In genomic region chr4:39452153-39452859, GRCh38 we compare ENCODE assay signal across 19 cellular contexts. TPM values are rescaled to one million over a fixed set of nuclear protein-coding genes. Genes with fewer than 3 reads are reported as not detected.
DNase-seq lines count a peak whose midpoint lies in the region; ATAC-seq, FAIRE-seq and TF ChIP-seq lines count a peak whose summit lies in the region.
"Had no signal": no experiment of that assay in that cellular context is flagged by ENCODE, and none has a peak within 500 bp of the region (broad histone marks: within the 10 kb centered on the region; RNA-seq: fewer than 3 reads in every experiment).

No MANE protein-coding gene starts in this region.

- H3K9me2 ChIP-seq in Loucy (replicated peaks; ENCODE audit: low read depth, low read length), result no peaks in the 10 kb centered on the region

- H3K4me1 ChIP-seq in Loucy (ENCODE audit: insufficient read depth, low read length, poor library complexity, severe bottlenecking) (peaks cover 21% of the 10 kb centered on the region), H1 (replicated peaks in 1 of 4; ENCODE audit: control insufficient read depth in 3 of 4, insufficient read depth in 4 of 4, low read length in 3 of 4) (peaks cover 0 to 5% (median 2%) of the 10 kb centered on the region in 4 experiments; a peak in 2 of 7 replicates)

- no peak overlapping the region for H2BK20ac ChIP-seq in H1 (ENCODE audit: low read length)

- no peak overlapping the region for H3K27ac ChIP-seq in H1 (ENCODE audit: low read depth, low read length)
- H3K27ac ChIP-seq: gastroesophageal sphincter, parathyroid adenoma, thoracic aorta had no signal

- H3K4me3 ChIP-seq in Loucy (ENCODE audit: low read length, poor library complexity, severe bottlenecking) (no peak overlapping the region), H1 (ENCODE audit: extremely low read depth in 1 of 4, insufficient read depth in 2 of 4, low read depth in 3 of 4, low read length in 4 of 4) (no peak overlapping the region)
- H3K4me3 ChIP-seq: gastroesophageal sphincter, HAP-1, thoracic aorta had no signal

- no peak overlapping the region for H2BK5ac ChIP-seq in H1 (ENCODE audit: low read depth, low read length)

- H3K27me3 Mint-ChIP-seq in stimulated activated naive CD8-positive, alpha-beta T cell treated with anti-CD3 and anti-CD28 coated beads, Interleukin-15, Interleukin-2, amounts not matched to agents 100 ng/mL and 50 ng/mL, for 24 hours, result no peaks in the 10 kb centered on the region
- H3K27me3 Mint-ChIP-seq: activated B cell treated with CpG ODN at 0.5 μM for 24 hours, T-cell had no signal

- no peaks in the 10 kb centered on the region for H3K9me3 Mint-ChIP-seq in stimulated activated naive CD8-positive, alpha-beta T cell treated with anti-CD3 and anti-CD28 coated beads, Interleukin-15, Interleukin-2, amounts not matched to agents 100 ng/mL and 50 ng/mL, for 24 hours
- H3K9me3 Mint-ChIP-seq: activated B cell treated with CpG ODN at 0.5 μM for 24 hours; dendritic cell treated with granulocyte-macrophage colony-stimulating factor and Interleukin-4, amounts not matched to agents 40 ng/mL and 50 ng/mL, for 4 days; T-cell had no signal

- no peak overlapping the region for H3K4ac ChIP-seq in H1 (replicated peaks; ENCODE audit: insufficient read length, low read depth, low read length)

- H3F3A ChIP-seq in Loucy (ENCODE audit: low read depth), result peaks cover 4% of the 10 kb centered on the region; the same call in 1 of the 2 replicates

- no peak overlapping the region for H3K4me3 Mint-ChIP-seq in stimulated activated naive CD8-positive, alpha-beta T cell treated with anti-CD3 and anti-CD28 coated beads, Interleukin-15, Interleukin-2, amounts not matched to agents 100 ng/mL and 50 ng/mL, for 24 hours
- H3K4me3 Mint-ChIP-seq: activated B cell treated with CpG ODN at 0.5 μM for 24 hours; dendritic cell treated with granulocyte-macrophage colony-stimulating factor and Interleukin-4, amounts not matched to agents 40 ng/mL and 50 ng/mL, for 4 days; T-cell had no signal

- peak overlapping the region; percentile 63 for H3K27ac Mint-ChIP-seq in stimulated activated naive CD8-positive, alpha-beta T cell treated with anti-CD3 and anti-CD28 coated beads, Interleukin-15, Interleukin-2, amounts not matched to agents 100 ng/mL and 50 ng/mL, for 24 hours
- H3K27ac Mint-ChIP-seq: activated B cell treated with CpG ODN at 0.5 μM for 24 hours; dendritic cell treated with granulocyte-macrophage colony-stimulating factor and Interleukin-4, amounts not matched to agents 40 ng/mL and 50 ng/mL, for 4 days; T-cell had no signal

- H3K4me1 Mint-ChIP-seq in stimulated activated naive CD8-positive, alpha-beta T cell treated with anti-CD3 and anti-CD28 coated beads, Interleukin-15, Interleukin-2, amounts not matched to agents 100 ng/mL and 50 ng/mL, for 24 hours (ENCODE audit: low read depth), result peaks cover 62% of the 10 kb centered on the region

- no peak overlapping the region for H2BK12ac ChIP-seq in H1 (ENCODE audit: low read depth, low read length)

- H4K91ac ChIP-seq in H1 (replicated peaks; ENCODE audit: insufficient read length, low read length), result no peak overlapping the region

- no peaks in the 10 kb centered on the region for H3K9me3 ChIP-seq in Loucy (ENCODE audit: insufficient read depth, low read depth, low read length)
- H3K9me3 ChIP-seq in H1 (ENCODE audit: insufficient read depth in 2 of 2, low read depth in 1 of 2, low read length in 1 of 2), result no peaks in the 10 kb centered on the region
- H3K9me3 ChIP-seq: gastroesophageal sphincter, HAP-1, thoracic aorta had no signal

- H3K56ac ChIP-seq in H1 (replicated peaks; ENCODE audit: insufficient read length, low read depth, low read length), result no peak overlapping the region

- H3K27me3 ChIP-seq in Loucy (ENCODE audit: insufficient read depth, low read length, poor library complexity, severe bottlenecking), result no peaks in the 10 kb centered on the region
- H3K27me3 ChIP-seq in H1 (replicated peaks in 1 of 4; ENCODE audit: control insufficient read depth in 3 of 4, extremely low read depth in 1 of 4, insufficient read depth in 3 of 4, low read length in 3 of 4), result no peaks in the 10 kb centered on the region
- H3K27me3 ChIP-seq: gastroesophageal sphincter had no signal

- no peak for DNase-seq in stimulated activated naive CD8-positive, alpha-beta T cell treated with anti-CD3 and anti-CD28 coated beads, Interleukin-15, Interleukin-2, amounts not matched to agents 100 U/mL and 50 U/mL, for 24 hours
- no peak for DNase-seq in H1 (ENCODE audit: low read depth in 1 of 2, low spot score in 2 of 2)
- DNase-seq in mesenteric fat pad (ENCODE audit: low spot score), result no peak
- DNase-seq in NCI-H187 treated with DMSO at 0.1 percent for 48 hours (lab: John Stamatoyannopoulos, UW), result no peak
- DNase-seq: activated B cell treated with CpG ODN at 0.5 μM for 24 hours; erythroblast; left ventricle myocardium superior; NCI-H1436; stimulated activated CD4-positive, alpha-beta T cell treated with anti-CD3 and anti-CD28 coated beads, Interleukin-4, amount 100 ng/mL, for 1 hour; T-cell had no signal

- 88% methylated on average over 6 of the region's 6 CpGs; no CpG with 5 or more reads in 1 of the 2 experiments for WGBS in H1 (ENCODE audit: extremely low coverage in 1 of 2, insufficient coverage in 1 of 2, insufficient read length in 1 of 2, insufficient replicate concordance in 2 of 2, low coverage in 1 of 2, low lambda C conversion rate in 2 of 2, missing lambda C conversion rate in 1 of 2), 2 experiments

- peaks cover 60% of the 10 kb centered on the region for H3K36me3 ChIP-seq in Loucy (ENCODE audit: insufficient read depth, low read length)
- peaks cover 29 to 72% (median 52%) of the 10 kb centered on the region in 4 experiments for H3K36me3 ChIP-seq in H1 (ENCODE audit: control insufficient read depth in 2 of 4, insufficient read depth in 4 of 4, low read length in 3 of 4)

- H3K79me2 ChIP-seq in Loucy (ENCODE audit: insufficient read depth, low read length) (peaks cover 49% of the 10 kb centered on the region), H1 (ENCODE audit: control insufficient read depth in 1 of 2, insufficient read depth in 2 of 2, low read length in 2 of 2) (peaks cover 0 to 20% of the 10 kb centered on the region in 2 experiments; a peak in 2 of 4 replicates)

- H3K23me2 ChIP-seq in H1 (ENCODE audit: low read depth, low read length), result peaks cover 1% of the 10 kb centered on the region; the same call in 1 of the 2 replicates

- no peaks in the 10 kb centered on the region; the same call in 1 of the 2 replicates for H3K79me1 ChIP-seq in H1 (ENCODE audit: low read depth, low read length)

- H2BK120ac ChIP-seq in H1 (replicated peaks; ENCODE audit: low read depth, low read length), result no peak overlapping the region

- H3K9ac ChIP-seq in Loucy (ENCODE audit: low read depth, low read length, poor library complexity, severe bottlenecking) (no peak overlapping the region), H1 (replicated peaks in 1 of 4; ENCODE audit: extremely low read depth in 1 of 4, low read depth in 3 of 4, low read length in 3 of 4) (no peak overlapping the region)
- H3K9ac ChIP-seq: parathyroid adenoma had no signal

- H4K5ac ChIP-seq in H1 (ENCODE audit: insufficient read length, low read depth, low read length), result no peak overlapping the region

- peaks cover 54% of the 10 kb centered on the region for H4K20me1 ChIP-seq in Loucy (ENCODE audit: insufficient read depth, low read length, poor library complexity, severe bottlenecking)
- H4K20me1 ChIP-seq in H1 (replicated peaks in 1 of 2; ENCODE audit: control insufficient read depth in 1 of 2, insufficient read depth in 2 of 2, low read length in 2 of 2), result peaks cover 8 to 11% of the 10 kb centered on the region in 2 experiments

- H3K4me2 ChIP-seq in Loucy (ENCODE audit: low read depth, low read length, poor library complexity, severe bottlenecking) (peak overlapping the region; percentile 11), H1 (ENCODE audit: insufficient read depth in 1 of 2, low read depth in 2 of 2, low read length in 2 of 2) (no peak overlapping the region)

- TF ChIP-seq POLR2A in H1 (IDR thresholded peaks at IDR 0.05; ENCODE audit: control extremely low read depth in 1 of 2, low read depth in 2 of 2, low read length in 2 of 2), result peak in 1 of 2 experiments; percentile 60; a peak in 2 of 3 replicates

- H3K18ac ChIP-seq in H1 (ENCODE audit: extremely low read depth, low read length), result no peak overlapping the region

- peaks cover 77% of the 10 kb centered on the region for H3K36me3 Mint-ChIP-seq in stimulated activated naive CD8-positive, alpha-beta T cell treated with anti-CD3 and anti-CD28 coated beads, Interleukin-15, Interleukin-2, amounts not matched to agents 100 ng/mL and 50 ng/mL, for 24 hours (ENCODE audit: low read depth)

- POLR2A ChIA-PET in H1 (lab: Charles Lee; ENCODE audit: partially characterized antibody), result interaction anchor here (0.6 to 5.4 kb wide), 16 partner anchors 9 to 519 kb away, joined by 3 to 49 read pairs (median 3); partner anchors contain the start of gene UGDH

- no peak for TF ChIP-seq EP300 in H1 (IDR thresholded peaks at IDR 0.05; ENCODE audit: borderline replicate concordance in 1 of 2, low read depth in 2 of 2, low read length in 2 of 2)

- H3K23ac ChIP-seq in H1 (ENCODE audit: insufficient read length), result no peak overlapping the region

- no peak for TF ChIP-seq RAD21 in H1 (IDR thresholded peaks at IDR 0.05 in 1 of 2, conservative IDR thresholded peaks at IDR 0.05 in 1 of 2; ENCODE audit: low read depth in 2 of 2, low read length in 2 of 2)

- ATAC-seq in stimulated activated naive CD8-positive, alpha-beta T cell treated with anti-CD3 and anti-CD28 coated beads, Interleukin-15, Interleukin-2, amounts not matched to agents 100 U/mL and 50 U/mL, for 24 hours, result no peak
- ATAC-seq in HG03521 (IDR thresholded peaks at IDR 0.05; ENCODE audit: unreplicated experiment), result no peak
- no peak for ATAC-seq in GM18861 (IDR thresholded peaks at IDR 0.05; ENCODE audit: unreplicated experiment)
- ATAC-seq: gastroesophageal sphincter, left ventricle myocardium superior, T-cell had no signal

- TF ChIP-seq CTCF in Loucy (conservative IDR thresholded peaks at IDR 0.05; ENCODE audit: low read length), result no peak
- TF ChIP-seq CTCF in H1 (IDR thresholded peaks at IDR 0.05; ENCODE audit: control extremely low read depth in 1 of 3, insufficient read depth in 1 of 3, low read depth in 1 of 3, low read length in 3 of 3), result no peak

- H2AFZ ChIP-seq in Loucy (ENCODE audit: low read length), result no peak overlapping the region
- H2AFZ ChIP-seq in H1 (ENCODE audit: low read length), result no peak overlapping the region
- H2AFZ ChIP-seq: parathyroid adenoma had no signal

- no peak overlapping the region for H3K14ac ChIP-seq in H1 (ENCODE audit: insufficient read length)

- H2AK5ac ChIP-seq in H1 (ENCODE audit: low read depth, low read length), result no peak overlapping the region

- no peak overlapping the region for H2BK15ac ChIP-seq in H1 (ENCODE audit: low read length)

- CTCF ChIA-PET in H1 (lab: Charles Lee; ENCODE audit: partially characterized antibody), result interaction anchor here (0.9 kb wide), 1 partner anchor 17 kb away, joined by 6 read pairs; no protein-coding TSS in a partner anchor

- H4K8ac ChIP-seq in H1 (ENCODE audit: extremely low read depth, insufficient read depth, low read length), result no peak overlapping the region

- no peak for FAIRE-seq in H1 (lab: Jason Lieb, UNC)

RNA-seq across cellular contexts. Expression of gene RPL9, which starts 6.4 kb away (rescaled TPM):
- total RNA-seq in H1 (2021; fragmentation: NEBNext Ultra II Directional; extraction: Animal tissue kit (Norgen Biotek cat#: 25700)), result 1,161 and 1,163 TPM in 2 replicates
- polyA plus RNA-seq in H1 (2011; rRNA removed), result 427 and 1,184 TPM in 2 replicates
- polyA plus RNA-seq in H1 (2011; cell fraction: cytosol; rRNA removed), result 1,821 TPM
- polyA plus RNA-seq in H1 (2011; cell fraction: nucleus; rRNA removed), result 333 TPM
- polyA plus RNA-seq in H1 (2012, experiment 1 of 2), result 826 to 1,542 TPM (median 1,147 TPM) in 4 replicates
- 3,492 TPM for polyA plus RNA-seq in H1 (2012, experiment 2 of 2)
- polyA plus RNA-seq in H1 (2013, experiment 1 of 2), result 2,151 TPM
- polyA plus RNA-seq in H1 (2013, experiment 2 of 2), result 2,199 TPM
- polyA minus RNA-seq in H1 (2011; rRNA and poly(A)+ RNA removed), result 111 and 181 TPM in 2 replicates
- 653 TPM for polyA minus RNA-seq in H1 (2011; cell fraction: cytosol; rRNA and poly(A)+ RNA removed)
- 338 TPM for polyA minus RNA-seq in H1 (2011; cell fraction: nucleus; rRNA and poly(A)+ RNA removed)
- 1,339 TPM for total RNA-seq in mesenteric fat pad

RNA-seq across cellular contexts. Expression of gene LIAS, which starts 6.5 kb away (rescaled TPM):
- 19.8 and 24.9 TPM in 2 replicates for total RNA-seq in H1 (2021; fragmentation: NEBNext Ultra II Directional; extraction: Animal tissue kit (Norgen Biotek cat#: 25700))
- 7.5 and 10.5 TPM in 2 replicates for polyA plus RNA-seq in H1 (2011; rRNA removed)
- 14.7 TPM for polyA plus RNA-seq in H1 (2011; cell fraction: cytosol; rRNA removed)
- 5.3 TPM for polyA plus RNA-seq in H1 (2011; cell fraction: nucleus; rRNA removed)
- polyA plus RNA-seq in H1 (2012, experiment 1 of 2), result 11.9 to 23.5 TPM (median 14.2 TPM) in 4 replicates
- 4.9 TPM for polyA plus RNA-seq in H1 (2012, experiment 2 of 2)
- polyA plus RNA-seq in H1 (2013, experiment 1 of 2), result 20.8 TPM
- polyA plus RNA-seq in H1 (2013, experiment 2 of 2), result 18.8 TPM
- polyA minus RNA-seq in H1 (2011; rRNA and poly(A)+ RNA removed), result 10.2 and 13.3 TPM in 2 replicates
- 15.6 TPM for polyA minus RNA-seq in H1 (2011; cell fraction: cytosol; rRNA and poly(A)+ RNA removed)
- polyA minus RNA-seq in H1 (2011; cell fraction: nucleus; rRNA and poly(A)+ RNA removed), result 18.3 TPM
- 8.4 TPM for total RNA-seq in mesenteric fat pad

RNA-seq across cellular contexts. Expression of gene KLB, which starts 45.6 kb away (rescaled TPM):
- total RNA-seq in H1 (2021; fragmentation: NEBNext Ultra II Directional; extraction: Animal tissue kit (Norgen Biotek cat#: 25700)), result not detected in 2 replicates
- polyA plus RNA-seq in H1 (2011; rRNA removed), result 0.03 TPM in 2 replicates
- 0.03 TPM for polyA plus RNA-seq in H1 (2011; cell fraction: cytosol; rRNA removed)
- 0.06 TPM for polyA plus RNA-seq in H1 (2011; cell fraction: nucleus; rRNA removed)
- 0.09 to 0.18 TPM (median 0.11 TPM) in 4 replicates for polyA plus RNA-seq in H1 (2012, experiment 1 of 2)
- polyA plus RNA-seq in H1 (2012, experiment 2 of 2), result 0.03 TPM
- 0.02 TPM for polyA plus RNA-seq in H1 (2013, experiment 1 of 2)
- polyA plus RNA-seq in H1 (2013, experiment 2 of 2), result 0.02 TPM
- polyA minus RNA-seq in H1 (2011; rRNA and poly(A)+ RNA removed), result 0.07 and 0.13 TPM in 2 replicates
- polyA minus RNA-seq in H1 (2011; cell fraction: cytosol; rRNA and poly(A)+ RNA removed), result not detected
- polyA minus RNA-seq in H1 (2011; cell fraction: nucleus; rRNA and poly(A)+ RNA removed), result not detected
- total RNA-seq in mesenteric fat pad, result 7.4 TPM
- total RNA-seq: thoracic aorta had no signal
